In the genomic region with DNA sequence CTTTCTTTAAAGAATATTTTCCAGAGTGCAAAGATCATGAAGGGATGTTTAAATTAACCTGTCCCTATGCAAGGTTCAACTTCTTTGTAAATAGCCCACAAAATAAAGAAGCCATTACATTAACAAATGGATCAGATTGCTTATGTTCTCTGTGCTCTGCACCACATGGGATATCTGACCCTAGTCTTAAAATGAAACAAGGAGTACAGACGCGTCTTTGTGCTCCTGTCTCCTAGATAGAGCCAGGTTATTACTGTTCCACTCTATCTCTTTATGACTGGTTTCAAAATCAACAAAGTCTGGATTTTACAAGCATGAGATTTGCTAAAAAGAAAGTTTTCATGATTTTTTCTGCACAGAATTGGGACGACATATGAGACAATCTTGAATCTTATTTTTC, we compare ENCODE assay signal across 24 cellular contexts.
DNase-seq lines count a peak whose midpoint lies in the region; ATAC-seq, FAIRE-seq and TF ChIP-seq lines count a peak whose summit lies in the region.
"Had no signal": no experiment of that assay in that cellular context is flagged by ENCODE, and none has a peak within 500 bp of the region (broad histone marks: within the 10 kb centered on the region; RNA-seq: fewer than 3 reads in every experiment).

No MANE protein-coding gene starts in this region.

- H3K9me3 ChIP-seq in HepG2 (ENCODE audit: low read length) = no peaks in the 10 kb centered on the region
- H3K9me3 ChIP-seq in right lobe of liver = no peaks in the 10 kb centered on the region
- H3K9me3 ChIP-seq: Caco-2, HAP-1 had no signal

- H3K4me3 ChIP-seq in HepG2 (replicated peaks in 1 of 3; ENCODE audit: insufficient read depth in 1 of 3, low read depth in 2 of 3, low read length in 3 of 3) (no peak overlapping the region; a peak in 1 of 6 replicates), right lobe of liver (no peak overlapping the region), urinary bladder (ENCODE audit: low read depth, low read length) (no peak overlapping the region)
- H3K4me3 ChIP-seq: BLaER1, GM12878, GM23338, HAP-1 had no signal

- peak; percentile 53 for ATAC-seq in HepG2
- ATAC-seq in right lobe of liver = no peak
- no peak for ATAC-seq in central memory CD8-positive, alpha-beta T cell (replicated peaks; ENCODE audit: extremely low read depth, poor library complexity, severe bottlenecking)
- peak; percentile 72 for ATAC-seq in left colon
- ATAC-seq: GM12878, GM23338 had no signal

- DNase-seq in HepG2 (ENCODE audit: low spot score) (peak; percentile 16), right lobe of liver (no peak), left colon (no peak), middle frontal gyrus (ENCODE audit: extremely low spot score, low spot score) (no peak), C1 segment of cervical spinal cord (lab: John Stamatoyannopoulos, UW) (no peak)
- DNase-seq in central memory CD8-positive, alpha-beta T cell (ENCODE audit: low spot score in 2 of 2) = no peak
- no peak for DNase-seq in activated CD8-positive, alpha-beta memory T cell treated with anti-CD3 and anti-CD28 coated beads for 24 hours
- DNase-seq: Caco-2; CD4-positive, alpha-beta memory T cell; DMS 273 treated with DMSO at 0.1 percent for 48 hours; DMS79; EL; GDM1; HFFc6 had no signal

- no peaks in the 10 kb centered on the region for H4K20me1 ChIP-seq in HepG2 (ENCODE audit: insufficient read depth, low read length)
- H4K20me1 ChIP-seq: BLaER1 had no signal

- H2AFZ ChIP-seq in HepG2 (ENCODE audit: low read length) = no peak overlapping the region
- H2AFZ ChIP-seq: GM23338 had no signal

- no peaks in the 10 kb centered on the region for H3K36me3 ChIP-seq in HepG2 (replicated peaks in 1 of 2; ENCODE audit: control insufficient read depth in 1 of 2, insufficient read depth in 2 of 2, low read length in 2 of 2)
- no peaks in the 10 kb centered on the region for H3K36me3 ChIP-seq in right lobe of liver
- no peaks in the 10 kb centered on the region for H3K36me3 ChIP-seq in urinary bladder (ENCODE audit: insufficient read depth)
- H3K36me3 ChIP-seq: HAP-1 had no signal

- no peak overlapping the region; the same call in 1 of the 2 replicates for H3K4me2 ChIP-seq in HepG2 (ENCODE audit: low read depth, low read length)
- H3K4me2 ChIP-seq: BLaER1, GM23338 had no signal

- TF ChIP-seq EP300 in HepG2 (IDR thresholded peaks at IDR 0.05; ENCODE audit: low read depth in 2 of 2, low read length in 2 of 2) = no peak
- TF ChIP-seq EP300 in HepG2 (CRISPR knock-in tag; IDR thresholded peaks at IDR 0.05; ENCODE audit: borderline replicate concordance) = no peak

- WGBS in HepG2 (ENCODE audit: low lambda C conversion rate) = 4% methylated on average over 3 of the region's 3 CpGs
- 93% methylated on average over 3 of the region's 3 CpGs for WGBS in right lobe of liver (ENCODE audit: insufficient coverage, low coverage, low lambda C conversion rate, missing lambda C conversion rate)
- 66% methylated on average over 3 of the region's 3 CpGs for WGBS in urinary bladder

- H3K27ac Mint-ChIP-seq in central memory CD8-positive, alpha-beta T cell (ENCODE audit: low read depth) = peak overlapping the region; percentile 37
- H3K27ac Mint-ChIP-seq: B cell, CD14-positive monocyte, GM23338, HFFc6 had no signal

- CTCF ChIA-PET in HepG2 (lab: Yijun Ruan, JAX; ENCODE audit: low intra/inter-chr PET ratio, low total read pairs) = no interaction called here

- TF ChIP-seq RAD21 in HepG2 (CRISPR knock-in tag; IDR thresholded peaks at IDR 0.05) = no peak

- peaks cover 14% of the 10 kb centered on the region for H3K36me3 Mint-ChIP-seq in central memory CD8-positive, alpha-beta T cell (ENCODE audit: insufficient read depth)
- H3K36me3 Mint-ChIP-seq: CD14-positive monocyte had no signal

- H3K27ac ChIP-seq in HepG2 (ENCODE audit: extremely low read length, insufficient read depth, low read length) (no peak overlapping the region), right lobe of liver (no peak overlapping the region), urinary bladder (ENCODE audit: low read depth) (peak overlapping the region; percentile 23)
- H3K27ac ChIP-seq: 22Rv1, BLaER1 had no signal

- H3K27me3 Mint-ChIP-seq in central memory CD8-positive, alpha-beta T cell = no peaks in the 10 kb centered on the region
- H3K27me3 Mint-ChIP-seq: B cell; CD4-positive, alpha-beta memory T cell had no signal

- H3K4me1 ChIP-seq in HepG2 (ENCODE audit: insufficient read depth, low read length) = peaks cover 10% of the 10 kb centered on the region
- H3K4me1 ChIP-seq in right lobe of liver = no peaks in the 10 kb centered on the region
- no peaks in the 10 kb centered on the region for H3K4me1 ChIP-seq in urinary bladder (ENCODE audit: insufficient read depth)
- H3K4me1 ChIP-seq: BLaER1, Caco-2 had no signal

- POLR2A ChIA-PET in HepG2 (lab: Yijun Ruan, JAX) = no interaction called here

- in situ Hi-C loops in HepG2 (cut with HindIII; ENCODE audit: extremely low pct_ligation_motif_present, low pct_unique_long_range_greater_than_20kb) = no loop called here

- intact Hi-C loops in HepG2 (cut with micrococcal nuclease; ENCODE audit: unreplicated experiment) (no loop called here), right lobe of liver (cut with DNase I) (no loop called here), left colon (cut with DNase I, micrococcal nuclease) (no loop called here)

- no peak for TF ChIP-seq POLR2A in HepG2 (IDR thresholded peaks at IDR 0.05; ENCODE audit: insufficient read depth in 1 of 2, low read depth in 2 of 2, low read length in 2 of 2)
- no peak for TF ChIP-seq POLR2A in right lobe of liver (IDR thresholded peaks at IDR 0.05)

- no peak for FAIRE-seq in HepG2 (lab: Jason Lieb, UNC)
- FAIRE-seq: A204.1, GM12878, GM19239 had no signal

- no peak overlapping the region for H3K9ac ChIP-seq in HepG2 (ENCODE audit: insufficient read depth, low read depth, low read length)
- H3K9ac ChIP-seq: BLaER1 had no signal

- peaks cover 5% of the 10 kb centered on the region for H3K9me3 Mint-ChIP-seq in central memory CD8-positive, alpha-beta T cell
- H3K9me3 Mint-ChIP-seq: GM23338, HFFc6 had no signal

- TF ChIP-seq CTCF in HepG2 (CRISPR knock-in tag; IDR thresholded peaks at IDR 0.05) = no peak
- TF ChIP-seq CTCF in right lobe of liver (IDR thresholded peaks at IDR 0.05) = no peak

- BruUV-seq in HepG2 (replicated peaks; lab: Mats Ljungman, UMichigan) = no TSS peak

- H3K4me1 Mint-ChIP-seq in central memory CD8-positive, alpha-beta T cell = peaks cover 52% of the 10 kb centered on the region
- H3K4me1 Mint-ChIP-seq: B cell, CD14-positive monocyte, GM23338 had no signal

- no peak overlapping the region for H3K4me3 Mint-ChIP-seq in central memory CD8-positive, alpha-beta T cell
- H3K4me3 Mint-ChIP-seq: B cell; CD14-positive monocyte; CD4-positive, alpha-beta memory T cell; GM23338; HFFc6 had no signal

- H3K27me3 ChIP-seq in HepG2 (ENCODE audit: control insufficient read depth in 1 of 2, insufficient read depth in 2 of 2, low read length in 2 of 2) = no peaks in the 10 kb centered on the region
- H3K27me3 ChIP-seq in right lobe of liver = no peaks in the 10 kb centered on the region
- H3K27me3 ChIP-seq: BLaER1 had no signal

- H3K79me2 ChIP-seq in HepG2 (ENCODE audit: insufficient read depth, low read length) = no peaks in the 10 kb centered on the region

TF ChIP-seq in HepG2, 621 proteins besides CTCF, POLR2A, EP300 and RAD21:
- TF ChIP-seq JUND (CRISPR knock-in tag; IDR thresholded peaks at IDR 0.05) = no peak
- TF ChIP-seq RARG (CRISPR knock-in tag; IDR thresholded peaks at IDR 0.05; ENCODE audit: low read depth) = no peak
- no peak for TF ChIP-seq KLF16 (CRISPR knock-in tag; IDR thresholded peaks at IDR 0.05)
- no peak for TF ChIP-seq MTF1 (CRISPR knock-in tag; IDR thresholded peaks at IDR 0.05)
- TF ChIP-seq PAXIP1 (CRISPR knock-in tag; conservative IDR thresholded peaks at IDR 0.05) = 0 out of 2 replicates have a peak, but pooled peaks have one; percentile 13
- TF ChIP-seq MEIS1 (CRISPR knock-in tag; IDR thresholded peaks at IDR 0.05; ENCODE audit: borderline replicate concordance) = no peak
- TF ChIP-seq ZC3H13 (CRISPR knock-in tag; IDR thresholded peaks at IDR 0.05) = no peak
- TF ChIP-seq, protein P1, sequence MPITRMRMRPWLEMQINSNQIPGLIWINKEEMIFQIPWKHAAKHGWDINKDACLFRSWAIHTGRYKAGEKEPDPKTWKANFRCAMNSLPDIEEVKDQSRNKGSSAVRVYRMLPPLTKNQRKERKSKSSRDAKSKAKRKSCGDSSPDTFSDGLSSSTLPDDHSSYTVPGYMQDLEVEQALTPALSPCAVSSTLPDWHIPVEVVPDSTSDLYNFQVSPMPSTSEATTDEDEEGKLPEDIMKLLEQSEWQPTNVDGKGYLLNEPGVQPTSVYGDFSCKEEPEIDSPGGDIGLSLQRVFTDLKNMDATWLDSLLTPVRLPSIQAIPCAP (CRISPR knock-in tag; IDR thresholded peaks at IDR 0.05; ENCODE audit: low read depth) = no peak
- peak; percentile 32 for TF ChIP-seq HNF4A (CRISPR knock-in tag; IDR thresholded peaks at IDR 0.05)
- TF ChIP-seq HNRNPK (IDR thresholded peaks at IDR 0.05; ENCODE audit: low read depth, low read length, poor library complexity, severe bottlenecking) = no peak

Comparison
In these comparisons a context has a peak if more than half of its experiments do, and no peak if none do; other contexts are left out.
1. ATAC-seq: peak in HepG2 (single experiment) and left colon (single experiment); none in right lobe of liver (0 of 4) and central memory CD8-positive, alpha-beta T cell (single experiment).